In the genomic region with DNA sequence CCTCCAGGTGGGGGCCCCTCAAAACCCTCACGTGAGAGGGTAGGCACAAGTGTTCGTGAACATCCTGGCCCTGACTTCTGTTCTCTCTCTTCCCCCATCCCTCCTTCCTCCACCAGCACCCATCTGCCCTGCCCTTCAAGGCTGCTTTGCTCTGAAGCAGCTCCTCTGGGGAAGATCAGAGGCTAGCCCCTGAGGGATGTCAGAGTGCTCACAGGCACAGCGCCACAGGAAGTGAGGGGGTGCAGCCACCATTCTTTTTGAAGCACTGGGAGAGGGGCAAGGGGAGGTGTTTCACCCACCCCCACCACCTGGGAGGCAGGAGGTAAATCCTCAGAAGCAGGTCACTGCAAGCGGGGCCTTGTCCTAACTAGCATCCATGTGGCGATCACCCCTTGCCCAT, we compare ENCODE assay signal across 15 cellular contexts.
"Had no signal": no experiment of that assay in that cellular context is flagged by ENCODE, and none has a peak within 500 bp of the region (broad histone marks: within the 10 kb centered on the region; RNA-seq: fewer than 3 reads in every experiment).

No MANE protein-coding gene starts in this region.

- H3K27ac ChIP-seq: colonic mucosa, foreskin keratinocyte, sigmoid colon, vagina had no signal

- DNase-seq: activated CD4-positive, alpha-beta memory T cell treated with anti-CD3 and anti-CD28 coated beads for 36 hours; activated CD4-positive, alpha-beta T cell treated with anti-CD3 and anti-CD28 coated beads for 4 hours; activated naive CD4-positive, alpha-beta T cell treated with anti-CD3 and anti-CD28 coated beads for 36 hours; activated T-cell treated with anti-CD3 and anti-CD28 coated beads, Interleukin-2, amount 50 U/mL, for 1 hour; islet precursor cell; sigmoid colon; stimulated activated CD4-positive, alpha-beta T cell treated with anti-CD3 and anti-CD28 coated beads, Interleukin-4, amount 100 ng/mL, for 4 hours; trophoblast cell had no signal

- H3K9me3 ChIP-seq: ascending aorta, colonic mucosa, pancreas, sigmoid colon, vagina had no signal

- H3K36me3 ChIP-seq: colonic mucosa had no signal

- H3K4me3 ChIP-seq: ascending aorta, colonic mucosa, pancreas, sigmoid colon, vagina had no signal

- H3K27me3 ChIP-seq: ascending aorta, colonic mucosa, foreskin keratinocyte, pancreas, sigmoid colon, vagina had no signal

- H3K4me1 ChIP-seq: foreskin keratinocyte, vagina had no signal

- ATAC-seq: naive thymus-derived CD4-positive, alpha-beta T cell; stimulated activated memory B cell treated with anti-CD40 and anti-IgM and Interleukin-4, amounts not matched to agents 10 μg/mL and 1 μg/mL and 100 μg/mL, for 72 hours had no signal
